In genomic region chr6:130206474-130206873, GRCh38 we compare ENCODE assay signal across 24 cellular contexts. TPM values are rescaled to one million over a fixed set of nuclear protein-coding genes. Genes with fewer than 3 reads are reported as not detected.
"Had no signal": no experiment of that assay in that cellular context is flagged by ENCODE, and none has a peak within 500 bp of the region (broad histone marks: within the 10 kb centered on the region; RNA-seq: fewer than 3 reads in every experiment).

No MANE protein-coding gene starts in this region.

- H3K27me3 Mint-ChIP-seq: activated CD4-positive, alpha-beta T cell treated with anti-CD3 and anti-CD28 coated beads, Interleukin-2, amount 10 ng/mL, durations not matched to agents 7 days and 5 days; activated CD8-positive, alpha-beta memory T cell treated with anti-CD3 and anti-CD28 coated beads, Interleukin-2, amount 10 ng/mL, durations not matched to agents 7 days and 5 days; activated CD8-positive, alpha-beta T cell treated with anti-CD3 and anti-CD28 coated beads for 36 hours; stimulated activated memory B cell treated with anti-CD40 and anti-IgM and Interleukin-4, amounts not matched to agents 10 μg/mL and 1 μg/mL and 100 μg/mL, for 72 hours had no signal

- H3K4me3 Mint-ChIP-seq: activated CD4-positive, alpha-beta T cell treated with anti-CD3 and anti-CD28 coated beads, Interleukin-2, amount 10 ng/mL, durations not matched to agents 7 days and 5 days; activated CD8-positive, alpha-beta memory T cell treated with anti-CD3 and anti-CD28 coated beads, Interleukin-2, amount 10 ng/mL, durations not matched to agents 7 days and 5 days; activated CD8-positive, alpha-beta T cell treated with anti-CD3 and anti-CD28 coated beads for 36 hours; stimulated activated memory B cell treated with anti-CD40 and anti-IgM and Interleukin-4, amounts not matched to agents 10 μg/mL and 1 μg/mL and 100 μg/mL, for 72 hours; T-helper 1 cell treated with Interleukin-12 subunit alpha and Interleukin-12 subunit beta and Interleukin-4 antibody, amounts not matched to agents 30 μg/mL and 1 μg/mL, for 36 hours had no signal

- H3K9me3 ChIP-seq: left ventricle myocardium inferior, right lobe of liver, stomach, suprapubic skin, transverse colon had no signal

- H3K4me1 ChIP-seq: left ventricle myocardium inferior, right lobe of liver, stomach, suprapubic skin had no signal

- H3K36me3 ChIP-seq: left ventricle myocardium inferior, right lobe of liver, stomach, suprapubic skin, transverse colon, WERI-Rb-1 had no signal

- H3K27ac Mint-ChIP-seq: activated CD4-positive, alpha-beta T cell treated with anti-CD3 and anti-CD28 coated beads, Interleukin-2, amount 10 ng/mL, durations not matched to agents 7 days and 5 days; activated CD8-positive, alpha-beta memory T cell treated with anti-CD3 and anti-CD28 coated beads, Interleukin-2, amount 10 ng/mL, durations not matched to agents 7 days and 5 days; activated naive CD4-positive, alpha-beta T cell treated with anti-CD3 and anti-CD28 coated beads, Interleukin-2, amount 50 U/mL, for 72 hours; stimulated activated memory B cell treated with anti-CD40 and anti-IgM and Interleukin-4, amounts not matched to agents 10 μg/mL and 1 μg/mL and 100 μg/mL, for 72 hours; T-helper 1 cell treated with Interleukin-12 subunit alpha and Interleukin-12 subunit beta and Interleukin-4 antibody, amounts not matched to agents 30 μg/mL and 1 μg/mL, for 36 hours had no signal

- H3K79me2 ChIP-seq: hepatocyte had no signal

- H3K27me3 ChIP-seq: hepatocyte, right lobe of liver, stomach, suprapubic skin, transverse colon had no signal

- DNase-seq: activated CD4-positive, alpha-beta T cell treated with anti-CD3 and anti-CD28 coated beads, Interleukin-2, amount 10 ng/mL, durations not matched to agents 7 days and 5 days; activated CD4-positive, CD25-positive, alpha-beta regulatory T cell treated with anti-CD3 and anti-CD28 coated beads, Interleukin-2, amount 50 U/mL, for 72 hours; activated CD8-positive, alpha-beta memory T cell treated with anti-CD3 and anti-CD28 coated beads, Interleukin-2, amount 10 ng/mL, durations not matched to agents 7 days and 5 days; activated CD8-positive, alpha-beta T cell treated with anti-CD3 and anti-CD28 coated beads for 36 hours; activated gamma-delta T cell treated with Interleukin-2 at 50 U/mL for 16 hours; activated T-cell treated with anti-CD3 and anti-CD28 coated beads for 4 hours; cortex of kidney; foreskin melanocyte; glutamatergic neuron; left ventricle myocardium inferior; nucleus accumbens; right lobe of liver; small intestine; stimulated activated CD4-positive, alpha-beta T cell treated with anti-CD3 and anti-CD28 coated beads, Interleukin-2, amount 100 ng/mL, for 24 hours; stomach; transverse colon; WERI-Rb-1 had no signal

- H3K9me3 Mint-ChIP-seq: activated CD8-positive, alpha-beta T cell treated with anti-CD3 and anti-CD28 coated beads for 36 hours; stimulated activated memory B cell treated with anti-CD40 and anti-IgM and Interleukin-4, amounts not matched to agents 10 μg/mL and 1 μg/mL and 100 μg/mL, for 72 hours; T-helper 1 cell treated with Interleukin-12 subunit alpha and Interleukin-12 subunit beta and Interleukin-4 antibody, amounts not matched to agents 30 μg/mL and 1 μg/mL, for 36 hours had no signal

- H3K36me3 Mint-ChIP-seq: stimulated activated memory B cell treated with anti-CD40 and anti-IgM and Interleukin-4, amounts not matched to agents 10 μg/mL and 1 μg/mL and 100 μg/mL, for 72 hours had no signal

- H3K4me2 ChIP-seq: hepatocyte had no signal

- H3K4me3 ChIP-seq: hepatocyte, left ventricle myocardium inferior, right lobe of liver, stomach, suprapubic skin, transverse colon had no signal

- H2AFZ ChIP-seq: hepatocyte had no signal

- H3K27ac ChIP-seq: hepatocyte, left ventricle myocardium inferior, right lobe of liver, stomach, suprapubic skin, transverse colon, WERI-Rb-1 had no signal

RNA-seq across cellular contexts. Expression of gene SAMD3, which starts 16.3 kb away (rescaled TPM):
- total RNA-seq: epithelial cell of proximal tubule, left ventricle myocardium inferior, lung microvascular endothelial cell had no signal
